In the genomic region with DNA sequence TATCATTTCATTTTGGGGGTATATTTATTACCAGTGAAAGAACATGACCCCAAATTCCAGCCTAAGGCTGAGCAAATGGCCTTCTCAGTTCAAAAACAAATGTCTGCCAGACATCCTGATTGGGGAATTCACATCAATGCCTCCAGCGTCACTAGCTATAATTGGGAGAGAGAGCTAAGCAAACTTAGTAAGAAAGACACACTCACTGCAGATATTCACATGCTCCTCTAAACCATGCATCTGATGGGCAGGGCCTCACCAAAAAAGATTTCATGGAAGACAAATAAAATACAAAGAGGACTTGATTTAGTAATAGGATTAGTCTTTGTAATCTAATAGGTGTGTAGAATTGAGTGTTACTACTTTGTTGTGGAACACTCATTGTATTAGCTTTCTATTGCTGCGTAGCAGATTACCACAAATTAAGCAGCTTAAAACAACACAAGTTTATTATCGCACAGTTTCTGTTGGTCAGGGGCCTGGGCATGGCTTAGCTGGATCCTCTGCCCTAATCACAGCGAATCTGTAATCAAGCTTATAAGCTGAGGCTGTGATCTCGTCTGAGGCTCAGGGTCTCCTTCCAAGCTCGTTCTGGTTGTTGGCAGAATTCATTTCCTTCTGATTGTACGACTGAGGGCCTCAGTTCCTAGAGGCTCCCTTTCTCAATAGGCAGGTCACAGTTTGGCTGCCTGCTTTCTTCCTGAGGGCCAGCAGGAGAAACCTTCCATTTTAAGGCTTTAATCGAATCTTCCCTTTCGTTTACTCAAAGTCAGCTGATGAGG, we compare ENCODE assay signal across 17 cellular contexts.
DNase-seq lines count a peak whose midpoint lies in the region; ATAC-seq and TF ChIP-seq lines count a peak whose summit lies in the region.
"Had no signal": no experiment of that assay in that cellular context is flagged by ENCODE, and none has a peak within 500 bp of the region (broad histone marks: within the 10 kb centered on the region; RNA-seq: fewer than 3 reads in every experiment).

No MANE protein-coding gene starts in this region.

- POLR2A ChIA-PET in WTC11 (lab: Charles Lee), result no interaction called here

- H3K36me3 Mint-ChIP-seq in WTC11, result peaks cover 34% of the 10 kb centered on the region
- peaks cover 20% of the 10 kb centered on the region for H3K36me3 Mint-ChIP-seq in neural crest cell (ENCODE audit: low read depth)

- H3K9me3 ChIP-seq in thoracic aorta, result no peaks in the 10 kb centered on the region
- H3K9me3 ChIP-seq: Caco-2 had no signal

- H3K36me3 ChIP-seq in thoracic aorta, result peaks cover 3% of the 10 kb centered on the region

- H3K9me3 Mint-ChIP-seq in WTC11 (no peaks in the 10 kb centered on the region), neural crest cell (no peaks in the 10 kb centered on the region)
- H3K9me3 Mint-ChIP-seq: activated CD8-positive, alpha-beta T cell treated with anti-CD3 and anti-CD28 coated beads for 36 hours had no signal

- ATAC-seq in WTC11 (no peak), thoracic aorta (ENCODE audit: insufficient number of reproducible peaks, low FRiP score, low read depth) (no peak), HG03469 (IDR thresholded peaks at IDR 0.05; ENCODE audit: unreplicated experiment) (no peak), GM19023 (IDR thresholded peaks at IDR 0.05; ENCODE audit: unreplicated experiment) (no peak)
- ATAC-seq: activated CD8-positive, alpha-beta T cell treated with anti-CD3 and anti-CD28 coated beads for 36 hours; left colon had no signal

- no peak overlapping the region for H3K4me3 ChIP-seq in thoracic aorta

- H3K4me1 ChIP-seq in thoracic aorta (ENCODE audit: control insufficient read depth in 1 of 2, low read depth in 2 of 2), result peaks cover 8 to 59% of the 10 kb centered on the region in 2 donors

- H3K4me1 Mint-ChIP-seq in WTC11, result no peaks in the 10 kb centered on the region
- peaks cover 11% of the 10 kb centered on the region for H3K4me1 Mint-ChIP-seq in neural crest cell

- DNase-seq in WTC11 (ENCODE audit: low spot score) (no peak), globus pallidus (ENCODE audit: low spot score) (peak; percentile 65), neural crest cell (ENCODE audit: low read depth, low spot score) (no peak), thoracic aorta (ENCODE audit: low spot score) (no peak), posterior cingulate gyrus (no peak), ACHN (no peak)
- DNase-seq: activated CD8-positive, alpha-beta T cell treated with anti-CD3 and anti-CD28 coated beads for 36 hours; activated T-cell treated with anti-CD3 and anti-CD28 coated beads, Interleukin-2, amount 50 U/mL, for 48 hours; Caco-2; cerebellar nuclear complex; left colon; NCI-H1930; SHP77; stimulated activated naive CD4-positive, alpha-beta T cell treated with Interleukin-2 at 50 U/mL for 16 hours; T-helper 1 cell had no signal

- TF ChIP-seq CTCF in WTC11 (IDR thresholded peaks at IDR 0.05) (no peak), neural crest cell (conservative IDR thresholded peaks at IDR 0.05) (no peak), thoracic aorta (IDR thresholded peaks at IDR 0.05) (no peak)

- CTCF ChIA-PET in WTC11 (lab: Charles Lee), result interaction anchor here (0.9 to 1.3 kb wide), 2 partner anchors 11 to 19 kb away, joined by 3 read pairs; no protein-coding TSS in a partner anchor

- H3K4me3 Mint-ChIP-seq in WTC11 (no peak overlapping the region), neural crest cell (no peak overlapping the region)
- H3K4me3 Mint-ChIP-seq: activated CD8-positive, alpha-beta T cell treated with anti-CD3 and anti-CD28 coated beads for 36 hours had no signal

- H3K27ac Mint-ChIP-seq in WTC11, result peak overlapping the region; percentile 37; the same call in 1 of the 2 replicates
- H3K27ac Mint-ChIP-seq in neural crest cell (ENCODE audit: unreplicated experiment), result peak overlapping the region; percentile 16
- H3K27ac Mint-ChIP-seq: activated CD8-positive, alpha-beta T cell treated with anti-CD3 and anti-CD28 coated beads for 36 hours had no signal

- H3K27ac ChIP-seq in thoracic aorta, result peak overlapping the region; percentile 71 to 75

- H3K27me3 Mint-ChIP-seq in WTC11 (ENCODE audit: low read depth) (no peaks in the 10 kb centered on the region), neural crest cell (ENCODE audit: low read depth) (no peaks in the 10 kb centered on the region)
- H3K27me3 Mint-ChIP-seq: activated CD8-positive, alpha-beta T cell treated with anti-CD3 and anti-CD28 coated beads for 36 hours had no signal

- H3K27me3 ChIP-seq in thoracic aorta (replicated peaks; ENCODE audit: insufficient read depth), result no peaks in the 10 kb centered on the region

- intact Hi-C loops in posterior cingulate gyrus (cut with DNase I), result no loop called here

- in situ Hi-C loops in ACHN (cut with HindIII; ENCODE audit: low pct_ligation_motif_present, low pct_unique_long_range_greater_than_20kb, low sequenced_read_pairs), result no loop called here

TF ChIP-seq in WTC11, 78 proteins besides CTCF, POLR2A, EP300 and RAD21:
- TF ChIP-seq, protein P1, sequence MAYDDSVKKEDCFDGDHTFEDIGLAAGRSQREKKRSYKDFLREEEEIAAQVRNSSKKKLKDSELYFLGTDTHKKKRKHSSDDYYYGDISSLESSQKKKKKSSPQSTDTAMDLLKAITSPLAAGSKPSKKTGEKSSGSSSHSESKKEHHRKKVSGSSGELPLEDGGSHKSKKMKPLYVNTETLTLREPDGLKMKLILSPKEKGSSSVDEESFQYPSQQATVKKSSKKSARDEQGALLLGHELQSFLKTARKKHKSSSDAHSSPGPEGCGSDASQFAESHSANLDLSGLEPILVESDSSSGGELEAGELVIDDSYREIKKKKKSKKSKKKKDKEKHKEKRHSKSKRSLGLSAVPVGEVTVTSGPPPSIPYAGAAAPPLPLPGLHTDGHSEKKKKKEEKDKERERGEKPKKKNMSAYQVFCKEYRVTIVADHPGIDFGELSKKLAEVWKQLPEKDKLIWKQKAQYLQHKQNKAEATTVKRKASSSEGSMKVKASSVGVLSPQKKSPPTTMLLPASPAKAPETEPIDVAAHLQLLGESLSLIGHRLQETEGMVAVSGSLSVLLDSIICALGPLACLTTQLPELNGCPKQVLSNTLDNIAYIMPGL (CRISPR knock-in tag; IDR thresholded peaks at IDR 0.05), result no peak
- TF ChIP-seq, protein P2, sequence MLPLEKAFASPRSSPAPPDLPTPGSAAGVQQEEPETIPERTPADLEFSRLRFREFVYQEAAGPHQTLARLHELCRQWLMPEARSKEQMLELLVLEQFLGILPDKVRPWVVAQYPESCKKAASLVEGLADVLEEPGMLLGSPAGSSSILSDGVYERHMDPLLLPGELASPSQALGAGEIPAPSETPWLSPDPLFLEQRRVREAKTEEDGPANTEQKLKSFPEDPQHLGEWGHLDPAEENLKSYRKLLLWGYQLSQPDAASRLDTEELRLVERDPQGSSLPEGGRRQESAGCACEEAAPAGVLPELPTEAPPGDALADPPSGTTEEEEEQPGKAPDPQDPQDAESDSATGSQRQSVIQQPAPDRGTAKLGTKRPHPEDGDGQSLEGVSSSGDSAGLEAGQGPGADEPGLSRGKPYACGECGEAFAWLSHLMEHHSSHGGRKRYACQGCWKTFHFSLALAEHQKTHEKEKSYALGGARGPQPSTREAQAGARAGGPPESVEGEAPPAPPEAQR (CRISPR knock-in tag; IDR thresholded peaks at IDR 0.05), result no peak
- no peak for TF ChIP-seq USF2 (CRISPR knock-in tag; IDR thresholded peaks at IDR 0.05)
- TF ChIP-seq, protein P3, sequence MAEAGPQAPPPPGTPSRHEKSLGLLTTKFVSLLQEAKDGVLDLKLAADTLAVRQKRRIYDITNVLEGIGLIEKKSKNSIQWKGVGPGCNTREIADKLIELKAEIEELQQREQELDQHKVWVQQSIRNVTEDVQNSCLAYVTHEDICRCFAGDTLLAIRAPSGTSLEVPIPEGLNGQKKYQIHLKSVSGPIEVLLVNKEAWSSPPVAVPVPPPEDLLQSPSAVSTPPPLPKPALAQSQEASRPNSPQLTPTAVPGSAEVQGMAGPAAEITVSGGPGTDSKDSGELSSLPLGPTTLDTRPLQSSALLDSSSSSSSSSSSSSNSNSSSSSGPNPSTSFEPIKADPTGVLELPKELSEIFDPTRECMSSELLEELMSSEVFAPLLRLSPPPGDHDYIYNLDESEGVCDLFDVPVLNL (CRISPR knock-in tag; IDR thresholded peaks at IDR 0.05; ENCODE audit: borderline replicate concordance, low read depth), result no peak
- no peak for TF ChIP-seq GRHL2 (CRISPR knock-in tag; IDR thresholded peaks at IDR 0.05; ENCODE audit: insufficient replicate concordance, severe bottlenecking)
- no peak for TF ChIP-seq ZNF232 (CRISPR knock-in tag; IDR thresholded peaks at IDR 0.05)
